Comparison of ENCODE assay signal across 23 cellular contexts in the genomic region with DNA sequence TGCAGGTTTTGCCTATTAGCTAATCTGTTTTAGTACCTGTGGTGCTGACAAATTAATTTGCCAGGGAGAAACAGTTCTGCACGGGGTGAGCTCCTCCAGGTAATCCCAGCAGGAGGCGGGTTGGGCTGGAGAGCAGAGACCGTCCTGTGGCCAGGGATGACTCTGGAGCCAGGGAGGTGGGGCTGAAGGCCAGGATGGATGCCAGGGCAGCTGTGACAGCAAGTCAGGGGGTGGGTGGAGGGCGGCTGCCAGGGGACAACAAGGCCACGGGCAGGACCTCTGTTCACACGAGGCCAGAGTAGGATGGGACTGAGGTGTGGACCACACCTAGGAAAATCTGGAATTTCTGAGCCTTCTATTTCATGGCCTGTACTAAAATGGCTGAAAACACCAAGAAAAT.
"Had no signal": no experiment of that assay in that cellular context is flagged by ENCODE, and none has a peak within 500 bp of the region (broad histone marks: within the 10 kb centered on the region; RNA-seq: fewer than 3 reads in every experiment).

No MANE protein-coding gene starts in this region.

- DNase-seq: hippocampal formation; left colon; left ventricle myocardium inferior; mesendoderm; naive B cell; natural killer cell; nephron progenitor cell; ovary; retina; right cardiac atrium; stimulated activated CD4-positive, alpha-beta T cell treated with anti-CD3 and anti-CD28 coated beads, Interleukin-12 subunit alpha, Interleukin-12 subunit beta, amount 100 ng/mL, for 4 hours; stimulated activated CD4-positive, alpha-beta T cell treated with anti-CD3 and anti-CD28 coated beads, Interleukin-15, amount 100 ng/mL, for 24 hours; stimulated activated CD4-positive, alpha-beta T cell treated with anti-CD3 and anti-CD28 coated beads, Interleukin-2, amount 100 ng/mL, for 24 hours; stimulated activated CD4-positive, alpha-beta T cell treated with anti-CD3 and anti-CD28 coated beads, Interleukin-4, amount 100 ng/mL, for 1 hour; stimulated activated naive CD4-positive, alpha-beta T cell; substantia nigra; uterus had no signal

- H3K4me1 ChIP-seq: neural progenitor cell, prostate gland, tibial nerve, uterus had no signal

- H3K9me3 ChIP-seq: left ventricle myocardium inferior, ovary, prostate gland, tibial nerve, uterus had no signal

- H3K9ac ChIP-seq: neural progenitor cell had no signal

- H3K27me3 ChIP-seq: neural progenitor cell, ovary, tibial nerve, uterus had no signal

- H3K4me2 ChIP-seq: neural progenitor cell had no signal

- H2AFZ ChIP-seq: neural progenitor cell had no signal

- H3K27ac ChIP-seq: left ventricle myocardium inferior, neural progenitor cell, ovary, prostate gland, skin epidermis, tibial nerve, uterus had no signal

- H3K36me3 ChIP-seq: left ventricle myocardium inferior, neural progenitor cell, ovary, prostate gland, uterus had no signal

- FAIRE-seq: keratinocyte had no signal

- H3K4me3 ChIP-seq: left ventricle myocardium inferior, lung, neural progenitor cell, ovary, prostate gland, skin epidermis, tibial nerve, uterus had no signal
